Comparison of ENCODE assay signal across 18 cellular contexts in genomic region chr13:26011208-26011573, GRCh38. TPM values are rescaled to one million over a fixed set of nuclear protein-coding genes. Genes with fewer than 3 reads are reported as not detected.
DNase-seq lines count a peak whose midpoint lies in the region.
"Had no signal": no experiment of that assay in that cellular context is flagged by ENCODE, and none has a peak within 500 bp of the region (broad histone marks: within the 10 kb centered on the region; RNA-seq: fewer than 3 reads in every experiment).

No MANE protein-coding gene starts in this region.

- H3K4me1 Mint-ChIP-seq in CD4-positive, alpha-beta memory T cell: peaks cover 0 to 15% (median 2%) of the 10 kb centered on the region in 4 donors
- peaks cover 17% of the 10 kb centered on the region for H3K4me1 Mint-ChIP-seq in activated T-helper 1 cell treated with anti-CD3 and anti-CD28 coated beads, Interleukin-12 subunit alpha, Interleukin-12 subunit beta, Interleukin-2, Interleukin-4 antibody, amounts not matched to agents 30 ng/mL and 10 ng/mL and 1 ng/mL, durations not matched to agents 14 hours and 24 hours and 36 hours (ENCODE audit: low read depth)
- H3K4me1 Mint-ChIP-seq in immature natural killer cell: peaks cover 0 to 8% of the 10 kb centered on the region in 2 donors

- CTCF ChIA-PET in CD4-positive, alpha-beta memory T cell (lab: Charles Lee; ENCODE audit: partially characterized antibody): no interaction called here

- H3K9me3 Mint-ChIP-seq in CD4-positive, alpha-beta memory T cell: peaks cover 0 to 4% (median 0%) of the 10 kb centered on the region in 8 donors
- no peaks in the 10 kb centered on the region for H3K9me3 Mint-ChIP-seq in activated T-helper 1 cell treated with anti-CD3 and anti-CD28 coated beads, Interleukin-12 subunit alpha, Interleukin-12 subunit beta, Interleukin-2, Interleukin-4 antibody, amounts not matched to agents 30 ng/mL and 10 ng/mL and 1 ng/mL, durations not matched to agents 14 hours and 24 hours and 36 hours
- no peaks in the 10 kb centered on the region for H3K9me3 Mint-ChIP-seq in immature natural killer cell

- peaks cover 0 to 4% of the 10 kb centered on the region in 2 donors for H3K36me3 Mint-ChIP-seq in CD4-positive, alpha-beta memory T cell
- no peaks in the 10 kb centered on the region for H3K36me3 Mint-ChIP-seq in activated T-helper 1 cell treated with anti-CD3 and anti-CD28 coated beads, Interleukin-12 subunit alpha, Interleukin-12 subunit beta, Interleukin-2, Interleukin-4 antibody, amounts not matched to agents 30 ng/mL and 10 ng/mL and 1 ng/mL, durations not matched to agents 14 hours and 24 hours and 36 hours (ENCODE audit: low read depth)
- H3K36me3 Mint-ChIP-seq in immature natural killer cell: no peaks in the 10 kb centered on the region

- H3K27ac ChIP-seq in BLaER1: no peak overlapping the region
- H3K27ac ChIP-seq in CD4-positive, alpha-beta memory T cell (ENCODE audit: low read depth, low read length): no peak overlapping the region
- H3K27ac ChIP-seq: C4-2B, GM23248 had no signal

- H3K9ac ChIP-seq in BLaER1: no peak overlapping the region
- H3K9ac ChIP-seq: GM23248 had no signal

- H3K27ac Mint-ChIP-seq in CD4-positive, alpha-beta memory T cell: peak overlapping the region in 5 of 7 donors; percentile 27 to 81 (median 53)
- peak overlapping the region; percentile 23 for H3K27ac Mint-ChIP-seq in activated T-helper 1 cell treated with anti-CD3 and anti-CD28 coated beads, Interleukin-12 subunit alpha, Interleukin-12 subunit beta, Interleukin-2, Interleukin-4 antibody, amounts not matched to agents 30 ng/mL and 10 ng/mL and 1 ng/mL, durations not matched to agents 14 hours and 24 hours and 36 hours
- H3K27ac Mint-ChIP-seq in immature natural killer cell: no peak overlapping the region

- POLR2A ChIA-PET in CD4-positive, alpha-beta memory T cell (lab: Charles Lee; ENCODE audit: partially characterized antibody): no interaction called here

- H3K27me3 ChIP-seq in BLaER1: no peaks in the 10 kb centered on the region
- no peaks in the 10 kb centered on the region for H3K27me3 ChIP-seq in CD4-positive, alpha-beta memory T cell (ENCODE audit: insufficient read depth, low read length)
- H3K27me3 ChIP-seq: Peyer's patch had no signal

- peak overlapping the region in 5 of 8 donors; percentile 21 to 53 (median 34) for H3K4me3 Mint-ChIP-seq in CD4-positive, alpha-beta memory T cell
- no peak overlapping the region for H3K4me3 Mint-ChIP-seq in activated T-helper 1 cell treated with anti-CD3 and anti-CD28 coated beads, Interleukin-12 subunit alpha, Interleukin-12 subunit beta, Interleukin-2, Interleukin-4 antibody, amounts not matched to agents 30 ng/mL and 10 ng/mL and 1 ng/mL, durations not matched to agents 14 hours and 24 hours and 36 hours
- peak overlapping the region in 4 of 5 donors; percentile 36 to 66 (median 50) for H3K4me3 Mint-ChIP-seq in immature natural killer cell

- no peak overlapping the region for H3K4me3 ChIP-seq in BLaER1
- H3K4me3 ChIP-seq in CD4-positive, alpha-beta memory T cell (ENCODE audit: low read length in 2 of 2): no peak overlapping the region
- H3K4me3 ChIP-seq: GM12878, GM23248, Peyer's patch had no signal

- H3K4me2 ChIP-seq in BLaER1: peak overlapping the region; percentile 91; the same call in 1 of the 2 replicates

- no peaks in the 10 kb centered on the region for H4K20me1 ChIP-seq in BLaER1

- H3K9me3 ChIP-seq in BLaER1: peaks cover 7% of the 10 kb centered on the region
- no peaks in the 10 kb centered on the region for H3K9me3 ChIP-seq in CD4-positive, alpha-beta memory T cell (ENCODE audit: control insufficient read depth in 1 of 2, low read length in 2 of 2)
- H3K9me3 ChIP-seq: Peyer's patch had no signal

- H3K4me1 ChIP-seq in BLaER1: peaks cover 44% of the 10 kb centered on the region
- H3K4me1 ChIP-seq in CD4-positive, alpha-beta memory T cell (ENCODE audit: insufficient read depth, low read length): peaks cover 4% of the 10 kb centered on the region
- H3K4me1 ChIP-seq: Peyer's patch had no signal

- no peak for DNase-seq in CD4-positive, alpha-beta memory T cell
- no peak for DNase-seq in activated T-helper 1 cell treated with anti-CD3 and anti-CD28 coated beads, Interleukin-12 subunit alpha, Interleukin-12 subunit beta, Interleukin-2, Interleukin-4 antibody, amounts not matched to agents 30 ng/mL and 10 ng/mL and 1 ng/mL, durations not matched to agents 14 hours and 24 hours and 36 hours (ENCODE audit: low spot score)
- DNase-seq in immature natural killer cell (no peak), HK-2 (ENCODE audit: unreplicated experiment) (no peak), NCI-H2227 (lab: John Stamatoyannopoulos, UW; ENCODE audit: unreplicated experiment) (no peak)
- no peak for DNase-seq in activated naive CD4-positive, alpha-beta T cell (lab: John Stamatoyannopoulos, UW)
- DNase-seq: EL; GM23248; NCI-H1105 treated with DMSO at 0.1 percent for 48 hours; NCI-H1694; NCI-H2081 treated with DMSO at 0.1 percent for 48 hours; NCI-H510A; NCI-H748 treated with DMSO at 0.1 percent for 48 hours; NK-92 treated with Interleukin-12 subunit alpha and Interleukin-12 subunit beta, amount 100 ng/mL, for 24 hours; Peyer's patch had no signal

- intact Hi-C loops in CD4-positive, alpha-beta memory T cell (cut with micrococcal nuclease): no loop called here
- intact Hi-C loops in activated T-helper 1 cell treated with anti-CD3 and anti-CD28 coated beads, Interleukin-12 subunit alpha, Interleukin-12 subunit beta, Interleukin-2, Interleukin-4 antibody, amounts not matched to agents 30 ng/mL and 10 ng/mL and 1 ng/mL, durations not matched to agents 14 hours and 24 hours and 36 hours (cut with micrococcal nuclease): no loop called here

- no peaks in the 10 kb centered on the region for H3K36me3 ChIP-seq in BLaER1
- H3K36me3 ChIP-seq in CD4-positive, alpha-beta memory T cell (ENCODE audit: insufficient read depth, low read length): no peaks in the 10 kb centered on the region
- H3K36me3 ChIP-seq: Peyer's patch had no signal

- peaks cover 0 to 3% of the 10 kb centered on the region in 2 donors for H3K27me3 Mint-ChIP-seq in CD4-positive, alpha-beta memory T cell
- H3K27me3 Mint-ChIP-seq in activated T-helper 1 cell treated with anti-CD3 and anti-CD28 coated beads, Interleukin-12 subunit alpha, Interleukin-12 subunit beta, Interleukin-2, Interleukin-4 antibody, amounts not matched to agents 30 ng/mL and 10 ng/mL and 1 ng/mL, durations not matched to agents 14 hours and 24 hours and 36 hours (ENCODE audit: insufficient read depth): no peaks in the 10 kb centered on the region
- H3K27me3 Mint-ChIP-seq in immature natural killer cell (ENCODE audit: low read depth in 3 of 3): peaks cover 0 to 11% (median 2%) of the 10 kb centered on the region in 3 donors

RNA-seq across cellular contexts. Expression of gene SHISA2, which starts 40.6 kb away (rescaled TPM):
- under 1 TPM; 0.36 to 0.58 TPM for total RNA-seq in CD4-positive, alpha-beta memory T cell
- under 1 TPM in 1 of 2 donors, not detected in 1; 0.32 TPM for polyA plus RNA-seq in CD4-positive, alpha-beta memory T cell
- 9.4 and 9.5 TPM in 2 replicates for total RNA-seq in activated T-helper 1 cell treated with anti-CD3 and anti-CD28 coated beads, Interleukin-12 subunit alpha, Interleukin-12 subunit beta, Interleukin-2, Interleukin-4 antibody, amounts not matched to agents 30 ng/mL and 10 ng/mL and 1 ng/mL, durations not matched to agents 14 hours and 24 hours and 36 hours
- polyA plus RNA-seq in immature natural killer cell: not detected

Comparison
In these comparisons a context has a peak if more than half of its experiments do, and no peak if none do; other contexts are left out.
1. H3K27ac Mint-ChIP-seq: peak in CD4-positive, alpha-beta memory T cell (5 of 7) and activated T-helper 1 cell treated with anti-CD3 and anti-CD28 coated beads, Interleukin-12 subunit alpha, Interleukin-12 subunit beta, Interleukin-2, Interleukin-4 antibody, amounts not matched to agents 30 ng/mL and 10 ng/mL and 1 ng/mL, durations not matched to agents 14 hours and 24 hours and 36 hours (single experiment); none in immature natural killer cell (0 of 6).